In genomic region chr16:2926660-2927646, GRCh38 we compare ENCODE assay signal across 8 cellular contexts. TPM values are rescaled to one million over a fixed set of nuclear protein-coding genes. Genes with fewer than 3 reads are reported as not detected.
DNase-seq lines count a peak whose midpoint lies in the region; ATAC-seq and TF ChIP-seq lines count a peak whose summit lies in the region.

No MANE protein-coding gene starts in this region.

- H3K36me3 ChIP-seq in cardiac muscle cell (no peaks in the 10 kb centered on the region), prostate gland (peaks cover 0 to 14% of the 10 kb centered on the region in 2 donors), upper lobe of left lung (peaks cover 8 to 28% (median 16%) of the 10 kb centered on the region in 4 donors)

- H3K27ac ChIP-seq in cardiac muscle cell (no peak overlapping the region), prostate gland (peak overlapping the region; percentile 48 to 74), upper lobe of left lung (no peak overlapping the region)

- no peaks in the 10 kb centered on the region for H3K9me3 ChIP-seq in cardiac muscle cell (ENCODE audit: low read depth)
- no peaks in the 10 kb centered on the region for H3K9me3 ChIP-seq in prostate gland
- no peaks in the 10 kb centered on the region for H3K9me3 ChIP-seq in upper lobe of left lung

- H3K27ac Mint-ChIP-seq in activated naive CD8-positive, alpha-beta T cell treated with anti-CD3 and anti-CD28 coated beads for 36 hours, result no peak overlapping the region

- H3K27me3 Mint-ChIP-seq in activated naive CD8-positive, alpha-beta T cell treated with anti-CD3 and anti-CD28 coated beads for 36 hours, result no peaks in the 10 kb centered on the region

- DNase-seq in AG09309 (ENCODE audit: low read depth) (peak; percentile 59), GM20000 (ENCODE audit: low spot score) (peak; percentile 88), NCI-H146 (lab: John Stamatoyannopoulos, UW) (peak; percentile 91), SW 1271 (lab: John Stamatoyannopoulos, UW) (peak; percentile 56 to 67), cardiac muscle cell (ENCODE audit: low read depth in 1 of 2, low spot score in 1 of 2) (peak; percentile 90 to 91), prostate gland (ENCODE audit: low spot score) (peak; percentile 86), upper lobe of left lung (peak; percentile 87 to 92)
- DNase-seq in activated naive CD8-positive, alpha-beta T cell treated with anti-CD3 and anti-CD28 coated beads for 36 hours, result peak; percentile 82

- H3K4me3 Mint-ChIP-seq in activated naive CD8-positive, alpha-beta T cell treated with anti-CD3 and anti-CD28 coated beads for 36 hours, result peak overlapping the region; percentile 4

- no peak for TF ChIP-seq POLR2A in prostate gland (IDR thresholded peaks at IDR 0.05)
- no peak for TF ChIP-seq POLR2A in upper lobe of left lung (IDR thresholded peaks at IDR 0.05)

- H3K4me1 ChIP-seq in cardiac muscle cell (ENCODE audit: low read depth) (no peaks in the 10 kb centered on the region), prostate gland (replicated peaks) (peaks cover 10% of the 10 kb centered on the region), upper lobe of left lung (peaks cover 0 to 8% (median 3%) of the 10 kb centered on the region in 4 donors)

- ATAC-seq in upper lobe of left lung (ENCODE audit: low FRiP score in 2 of 2), result peak; percentile 93 to 97

- 19% methylated on average over 23 of the region's 23 CpGs for WGBS in prostate gland
- WGBS in upper lobe of left lung, 2 donors, result 18 to 22% methylated on average over 23 of the region's 23 CpGs

- peak; percentile 89 for TF ChIP-seq CTCF in AG09309 (IDR thresholded peaks at IDR 0.05; ENCODE audit: control insufficient read depth, insufficient read depth, low read depth, low read length, missing control alignments)
- peak; percentile 96 for TF ChIP-seq CTCF in GM20000 (IDR thresholded peaks at IDR 0.05; ENCODE audit: extremely low read depth, missing control alignments)
- peak; percentile 92 for TF ChIP-seq CTCF in cardiac muscle cell (IDR thresholded peaks at IDR 0.05; ENCODE audit: low read depth, low read length)
- peak; percentile 89 to 98 (median 97) for TF ChIP-seq CTCF in prostate gland (IDR thresholded peaks at IDR 0.05)
- peak; percentile 92 to 97 (median 96) for TF ChIP-seq CTCF in upper lobe of left lung (IDR thresholded peaks at IDR 0.05)

- intact Hi-C loops in prostate gland (cut with DNase I), result loop anchor here (5.0 kb wide), 1 partner anchor 55 kb away; no protein-coding TSS in a partner anchor

- H3K27me3 ChIP-seq in cardiac muscle cell (no peaks in the 10 kb centered on the region), prostate gland (replicated peaks; ENCODE audit: insufficient read depth) (no peaks in the 10 kb centered on the region), upper lobe of left lung (no peaks in the 10 kb centered on the region)

- H3K4me3 ChIP-seq in AG09309 (ENCODE audit: control insufficient read depth, low read depth, low read length), result no peak overlapping the region
- no peak overlapping the region for H3K4me3 ChIP-seq in cardiac muscle cell
- H3K4me3 ChIP-seq in prostate gland, result no peak overlapping the region
- peak overlapping the region in 1 of 4 donors; percentile 23 for H3K4me3 ChIP-seq in upper lobe of left lung

- no peaks in the 10 kb centered on the region for H3K9me3 Mint-ChIP-seq in activated naive CD8-positive, alpha-beta T cell treated with anti-CD3 and anti-CD28 coated beads for 36 hours

- H3K4me1 Mint-ChIP-seq in activated naive CD8-positive, alpha-beta T cell treated with anti-CD3 and anti-CD28 coated beads for 36 hours, result peaks cover 4% of the 10 kb centered on the region

- no peak for TF ChIP-seq EP300 in upper lobe of left lung (IDR thresholded peaks at IDR 0.05)

- H3K36me3 Mint-ChIP-seq in activated naive CD8-positive, alpha-beta T cell treated with anti-CD3 and anti-CD28 coated beads for 36 hours, result no peaks in the 10 kb centered on the region

RNA-seq across cellular contexts. Expression of gene FLYWCH1, which starts 15.2 kb away (rescaled TPM):
- total RNA-seq in activated naive CD8-positive, alpha-beta T cell treated with anti-CD3 and anti-CD28 coated beads for 36 hours, result 10 to 100 TPM; 24.3 to 26.1 TPM
- total RNA-seq in cardiac muscle cell (33.2 and 58.7 TPM in 2 replicates), prostate gland (10 to 100 TPM; 53.0 to 55.6 TPM), upper lobe of left lung (100 to 1,000 TPM in 1 of 6 donors, 10 to 100 TPM in 5; 19.3 to 162 (median 43.4) TPM)
- polyA plus RNA-seq in cardiac muscle cell, result 34.7 and 41.1 TPM in 2 replicates

RNA-seq across cellular contexts. Expression of gene KREMEN2, which starts 37.1 kb away (rescaled TPM):
- total RNA-seq in activated naive CD8-positive, alpha-beta T cell treated with anti-CD3 and anti-CD28 coated beads for 36 hours, result not detected
- total RNA-seq in cardiac muscle cell, result 2.6 and 3.9 TPM in 2 replicates
- 1.3 and 2.5 TPM in 2 replicates for polyA plus RNA-seq in cardiac muscle cell
- 1 to 10 TPM; 1.4 to 4.0 TPM for total RNA-seq in prostate gland
- total RNA-seq in upper lobe of left lung, result not detected

RNA-seq across cellular contexts. Expression of gene PAQR4, which starts 42.2 kb away (rescaled TPM):
- 10 to 100 TPM; 29.5 to 31.0 TPM for total RNA-seq in activated naive CD8-positive, alpha-beta T cell treated with anti-CD3 and anti-CD28 coated beads for 36 hours
- total RNA-seq in cardiac muscle cell (3.1 and 9.9 TPM in 2 replicates), prostate gland (10 to 100 TPM in 1 of 2 donors, 1 to 10 TPM in 1; 9.1 to 25.1 TPM), upper lobe of left lung (10 to 100 TPM in 2 of 6 donors, 1 to 10 TPM in 4; 5.2 to 13.5 (median 8.3) TPM)
- polyA plus RNA-seq in cardiac muscle cell, result 3.9 and 11.0 TPM in 2 replicates

RNA-seq across cellular contexts. Expression of gene FLYWCH2, which starts 43.9 kb away (rescaled TPM):
- total RNA-seq in activated naive CD8-positive, alpha-beta T cell treated with anti-CD3 and anti-CD28 coated beads for 36 hours, result 10 to 100 TPM; 18.0 to 18.3 TPM
- total RNA-seq in cardiac muscle cell (134 and 148 TPM in 2 replicates), prostate gland (100 to 1,000 TPM in 1 of 2 donors, 10 to 100 TPM in 1; 78.8 to 150 TPM), upper lobe of left lung (10 to 100 TPM; 31.2 to 70.1 (median 39.7) TPM)
- polyA plus RNA-seq in cardiac muscle cell, result 59.2 and 66.1 TPM in 2 replicates

RNA-seq across cellular contexts. Expression of gene PKMYT1, which starts 53.3 kb away (rescaled TPM):
- 100 to 1,000 TPM; 144 to 145 TPM for total RNA-seq in activated naive CD8-positive, alpha-beta T cell treated with anti-CD3 and anti-CD28 coated beads for 36 hours
- 26.2 and 28.1 TPM in 2 replicates for total RNA-seq in cardiac muscle cell
- 30.6 and 36.8 TPM in 2 replicates for polyA plus RNA-seq in cardiac muscle cell
- total RNA-seq in prostate gland, result 10 to 100 TPM in 1 of 2 donors, 1 to 10 TPM in 1; 4.1 to 25.5 TPM
- 10 to 100 TPM in 1 of 6 donors, 1 to 10 TPM in 4, under 1 TPM in 1; 0.39 to 19.1 (median 5.4) TPM for total RNA-seq in upper lobe of left lung

Comparison
In these comparisons a context has a peak if more than half of its experiments do, and no peak if none do; other contexts are left out.
1. H3K27ac ChIP-seq: peak in prostate gland (2 of 2); none in cardiac muscle cell (single experiment) and upper lobe of left lung (0 of 4).
2. Peak in every context shown above with its lines, with median percentiles within 50 percentile points of each other: DNase-seq and CTCF ChIP-seq.